2 cellular contexts compared by ENCODE assay signal in genomic region chr15:78846906-78847305, GRCh38. TPM values are rescaled to one million over a fixed set of nuclear protein-coding genes. Genes with fewer than 3 reads are reported as not detected.
"Had no signal": no experiment of that assay in that cellular context is flagged by ENCODE, and none has a peak within 500 bp of the region (broad histone marks: within the 10 kb centered on the region; RNA-seq: fewer than 3 reads in every experiment).

No MANE protein-coding gene starts in this region.

RNA-seq across cellular contexts. Expression of gene ADAMTS7, which starts 35.6 kb away (rescaled TPM):
- total RNA-seq: mononuclear cell had no signal
- polyA plus RNA-seq: immature natural killer cell had no signal
